30 cellular contexts compared by ENCODE assay signal in genomic region chr1:202013601-202014000, GRCh38. TPM values are rescaled to one million over a fixed set of nuclear protein-coding genes. Genes with fewer than 3 reads are reported as not detected.
DNase-seq lines count a peak whose midpoint lies in the region; ATAC-seq, FAIRE-seq and TF ChIP-seq lines count a peak whose summit lies in the region.
"Had no signal": no experiment of that assay in that cellular context is flagged by ENCODE, and none has a peak within 500 bp of the region (broad histone marks: within the 10 kb centered on the region; RNA-seq: fewer than 3 reads in every experiment).

No MANE protein-coding gene starts in this region.

- intact Hi-C loops in body of pancreas (cut with DNase I): no loop called here
- intact Hi-C loops in lower lobe of right lung (cut with DNase I): no loop called here
- intact Hi-C loops in activated T-helper 1 cell treated with anti-CD3 and anti-CD28 coated beads, Interleukin-12 subunit alpha, Interleukin-12 subunit beta, Interleukin-2, Interleukin-4 antibody, amounts not matched to agents 30 ng/mL and 10 ng/mL and 1 ng/mL, durations not matched to agents 14 hours and 24 hours and 36 hours (cut with micrococcal nuclease): no loop called here

- H3K9me3 ChIP-seq in A549: no peaks in the 10 kb centered on the region
- no peaks in the 10 kb centered on the region for H3K9me3 ChIP-seq in body of pancreas
- H3K9me3 ChIP-seq in lower lobe of right lung: no peaks in the 10 kb centered on the region
- H3K9me3 ChIP-seq in small intestine (ENCODE audit: control insufficient read depth, low read depth): no peaks in the 10 kb centered on the region
- H3K9me3 ChIP-seq: heart right ventricle had no signal

- H3K27ac ChIP-seq in A549 (peak overlapping the region; percentile 93 to 94), body of pancreas (peak overlapping the region in 3 of 4 donors; percentile 93 to 100 (median 95)), lower lobe of right lung (no peak overlapping the region), small intestine (ENCODE audit: low read depth in 1 of 2, low read length in 1 of 2) (peak overlapping the region; percentile 94)
- H3K27ac ChIP-seq: foreskin keratinocyte, heart right ventricle had no signal

- DNase-seq in A549 (ENCODE audit: low read depth in 1 of 2, low spot score in 1 of 2) (peak in 1 of 2 experiments; percentile 49), body of pancreas (peak in 2 of 4 donors; percentile 27 to 43), lower lobe of right lung (no peak), small intestine (peak; percentile 45), NCI-H1417 (lab: John Stamatoyannopoulos, UW) (no peak), D721Med (ENCODE audit: insufficient read length, low spot score) (no peak)
- DNase-seq in activated T-helper 1 cell treated with anti-CD3 and anti-CD28 coated beads, Interleukin-12 subunit alpha, Interleukin-12 subunit beta, Interleukin-2, Interleukin-4 antibody, amounts not matched to agents 30 ng/mL and 10 ng/mL and 1 ng/mL, durations not matched to agents 14 hours and 24 hours and 36 hours (ENCODE audit: low spot score): no peak
- DNase-seq: activated CD4-positive, alpha-beta T cell treated with anti-CD3 and anti-CD28 coated beads, Interleukin-2, amount 10 ng/mL, durations not matched to agents 7 days and 5 days; activated naive CD4-positive, alpha-beta T cell; activated T-cell treated with anti-CD3 and anti-CD28 coated beads, Interleukin-2, amount 50 U/mL, for 4 hours; CD8-positive, alpha-beta T cell; effector CD4-positive, alpha-beta T cell; foreskin keratinocyte; GDM1; heart right ventricle; naive thymus-derived CD4-positive, alpha-beta T cell; NCI-H1048; NCI-H187 treated with DMSO at 0.1 percent for 48 hours; NCI-H524 treated with DMSO at 0.1 percent for 48 hours; occipital lobe; SIG-M5; SW 1271; T1000 had no signal

- H3K4me1 ChIP-seq in A549 (peaks cover 62% of the 10 kb centered on the region), body of pancreas (peaks cover 78% of the 10 kb centered on the region), lower lobe of right lung (peaks cover 19% of the 10 kb centered on the region), small intestine (ENCODE audit: control insufficient read depth in 2 of 2, insufficient read depth in 1 of 2, low read depth in 1 of 2, low read length in 1 of 2) (no peaks in the 10 kb centered on the region)

- peak overlapping the region; percentile 88 for H3K4me2 ChIP-seq in A549

- no peak overlapping the region for H3K27ac Mint-ChIP-seq in activated T-helper 1 cell treated with anti-CD3 and anti-CD28 coated beads, Interleukin-12 subunit alpha, Interleukin-12 subunit beta, Interleukin-2, Interleukin-4 antibody, amounts not matched to agents 30 ng/mL and 10 ng/mL and 1 ng/mL, durations not matched to agents 14 hours and 24 hours and 36 hours
- H3K27ac Mint-ChIP-seq: activated CD4-positive, alpha-beta T cell treated with anti-CD3 and anti-CD28 coated beads, Interleukin-2, amount 10 ng/mL, durations not matched to agents 7 days and 5 days; CD8-positive, alpha-beta T cell; IgD-negative memory B cell; memory B cell; stimulated activated effector memory CD8-positive, alpha-beta T cell treated with anti-CD3 and anti-CD28 coated beads, Interleukin-12 subunit alpha, Interleukin-12 subunit beta, amount 100 ng/mL, for 72 hours; WTC11 had no signal

- no peak for TF ChIP-seq RAD21 in A549 (conservative IDR thresholded peaks at IDR 0.05 in 1 of 2, IDR thresholded peaks at IDR 0.05 in 1 of 2)

- TF ChIP-seq POLR2A in A549 (IDR thresholded peaks at IDR 0.05; ENCODE audit: low read length) (no peak), body of pancreas (IDR thresholded peaks at IDR 0.05) (no peak)

- peaks cover 6 to 17% of the 10 kb centered on the region in 2 donors for H3K36me3 ChIP-seq in body of pancreas (replicated peaks in 1 of 2; ENCODE audit: insufficient read depth in 1 of 2, low read depth in 2 of 2)
- H3K36me3 ChIP-seq in lower lobe of right lung: peaks cover 27% of the 10 kb centered on the region
- peaks cover 0 to 18% of the 10 kb centered on the region in 2 donors for H3K36me3 ChIP-seq in small intestine (ENCODE audit: control insufficient read depth in 2 of 2, insufficient read depth in 2 of 2, low read length in 2 of 2)

- H3K4me1 Mint-ChIP-seq in activated T-helper 1 cell treated with anti-CD3 and anti-CD28 coated beads, Interleukin-12 subunit alpha, Interleukin-12 subunit beta, Interleukin-2, Interleukin-4 antibody, amounts not matched to agents 30 ng/mL and 10 ng/mL and 1 ng/mL, durations not matched to agents 14 hours and 24 hours and 36 hours (ENCODE audit: low read depth): no peaks in the 10 kb centered on the region
- H3K4me1 Mint-ChIP-seq: activated CD4-positive, alpha-beta T cell treated with anti-CD3 and anti-CD28 coated beads, Interleukin-2, amount 10 ng/mL, durations not matched to agents 7 days and 5 days had no signal

- ATAC-seq in A549 (no peak), body of pancreas (no peak), lower lobe of right lung (no peak), HG03565 (IDR thresholded peaks at IDR 0.05; ENCODE audit: unreplicated experiment) (no peak)
- ATAC-seq: activated T-cell treated with anti-CD3 and anti-CD28 coated beads, Interleukin-2, amount 50 U/mL, for 4 hours; CD8-positive, alpha-beta T cell; esophagus mucosa; foreskin keratinocyte; heart right ventricle; naive thymus-derived CD4-positive, alpha-beta T cell; stimulated activated effector memory CD8-positive, alpha-beta T cell treated with anti-CD3 and anti-CD28 coated beads, Interleukin-12 subunit alpha, Interleukin-12 subunit beta, amount 100 ng/mL, for 72 hours; WTC11 had no signal

- H3K36me3 Mint-ChIP-seq in activated T-helper 1 cell treated with anti-CD3 and anti-CD28 coated beads, Interleukin-12 subunit alpha, Interleukin-12 subunit beta, Interleukin-2, Interleukin-4 antibody, amounts not matched to agents 30 ng/mL and 10 ng/mL and 1 ng/mL, durations not matched to agents 14 hours and 24 hours and 36 hours (ENCODE audit: low read depth): no peaks in the 10 kb centered on the region
- H3K36me3 Mint-ChIP-seq: memory B cell; stimulated activated effector memory CD8-positive, alpha-beta T cell treated with anti-CD3 and anti-CD28 coated beads, Interleukin-12 subunit alpha, Interleukin-12 subunit beta, amount 100 ng/mL, for 72 hours had no signal

- H3K4me3 Mint-ChIP-seq in activated T-helper 1 cell treated with anti-CD3 and anti-CD28 coated beads, Interleukin-12 subunit alpha, Interleukin-12 subunit beta, Interleukin-2, Interleukin-4 antibody, amounts not matched to agents 30 ng/mL and 10 ng/mL and 1 ng/mL, durations not matched to agents 14 hours and 24 hours and 36 hours: no peak overlapping the region
- H3K4me3 Mint-ChIP-seq: activated CD4-positive, alpha-beta T cell treated with anti-CD3 and anti-CD28 coated beads, Interleukin-2, amount 10 ng/mL, durations not matched to agents 7 days and 5 days; activated T-cell treated with anti-CD3 and anti-CD28 coated beads, Interleukin-2, amount 50 U/mL, for 4 hours; CD8-positive, alpha-beta T cell; IgD-negative memory B cell; memory B cell; naive thymus-derived CD4-positive, alpha-beta T cell; stimulated activated effector memory CD8-positive, alpha-beta T cell treated with anti-CD3 and anti-CD28 coated beads, Interleukin-12 subunit alpha, Interleukin-12 subunit beta, amount 100 ng/mL, for 72 hours; WTC11 had no signal

- H3K4me3 ChIP-seq in A549 (peak overlapping the region; percentile 95), body of pancreas (peak overlapping the region; percentile 75 to 93), lower lobe of right lung (peak overlapping the region; percentile 57), small intestine (ENCODE audit: low read depth in 1 of 2, low read length in 2 of 2) (peak overlapping the region; percentile 74 to 89)
- H3K4me3 ChIP-seq: heart right ventricle had no signal

- H3K27me3 ChIP-seq in body of pancreas: no peaks in the 10 kb centered on the region
- no peaks in the 10 kb centered on the region for H3K27me3 ChIP-seq in lower lobe of right lung (ENCODE audit: low read depth)
- H3K27me3 ChIP-seq in small intestine (ENCODE audit: control insufficient read depth in 2 of 2, insufficient read depth in 2 of 2, low read length in 2 of 2): no peaks in the 10 kb centered on the region
- H3K27me3 ChIP-seq: foreskin keratinocyte had no signal

- H3K27me3 Mint-ChIP-seq in activated T-helper 1 cell treated with anti-CD3 and anti-CD28 coated beads, Interleukin-12 subunit alpha, Interleukin-12 subunit beta, Interleukin-2, Interleukin-4 antibody, amounts not matched to agents 30 ng/mL and 10 ng/mL and 1 ng/mL, durations not matched to agents 14 hours and 24 hours and 36 hours (ENCODE audit: insufficient read depth): no peaks in the 10 kb centered on the region

- CTCF ChIA-PET in A549 (lab: Yijun Ruan, JAX): interaction anchor here (1.1 to 46.8 kb wide), 5 partner anchors 11 to 112 kb away, joined by 3 to 1624 read pairs (median 7); partner anchors contain the start of gene GPR37L1

- TF ChIP-seq CTCF in A549 (IDR thresholded peaks at IDR 0.05) (no peak), body of pancreas (IDR thresholded peaks at IDR 0.05) (no peak), lower lobe of right lung (IDR thresholded peaks at IDR 0.05) (no peak), D721Med (IDR thresholded peaks at IDR 0.05; ENCODE audit: insufficient read depth, missing control alignments) (no peak)

- 54% methylated on average over 10 of the region's 11 CpGs for WGBS in A549 (ENCODE audit: missing lambda C conversion rate)
- 65 to 77% methylated on average over 6 to 11 of the region's 11 CpGs for WGBS in body of pancreas, 2 donors
- WGBS in small intestine, 3 donors: 20 to 66% (median 33%) methylated on average over 11 of the region's 11 CpGs

- no peak for FAIRE-seq in A549 (lab: Jason Lieb, UNC)
- FAIRE-seq in small intestine (lab: Jason Lieb, UNC): no peak
- no peak for FAIRE-seq in D721Med (lab: Jason Lieb, UNC)
- FAIRE-seq: H54 had no signal

- H3K9me3 Mint-ChIP-seq in activated T-helper 1 cell treated with anti-CD3 and anti-CD28 coated beads, Interleukin-12 subunit alpha, Interleukin-12 subunit beta, Interleukin-2, Interleukin-4 antibody, amounts not matched to agents 30 ng/mL and 10 ng/mL and 1 ng/mL, durations not matched to agents 14 hours and 24 hours and 36 hours: no peaks in the 10 kb centered on the region
- H3K9me3 Mint-ChIP-seq: activated CD4-positive, alpha-beta T cell treated with anti-CD3 and anti-CD28 coated beads, Interleukin-2, amount 10 ng/mL, durations not matched to agents 7 days and 5 days; activated T-cell treated with anti-CD3 and anti-CD28 coated beads, Interleukin-2, amount 50 U/mL, for 4 hours; CD8-positive, alpha-beta T cell; IgD-negative memory B cell; memory B cell; stimulated activated effector memory CD8-positive, alpha-beta T cell treated with anti-CD3 and anti-CD28 coated beads, Interleukin-12 subunit alpha, Interleukin-12 subunit beta, amount 100 ng/mL, for 72 hours; WTC11 had no signal

- POLR2A ChIA-PET in A549 (lab: Yijun Ruan, JAX): interaction anchor here (1.1 to 2.1 kb wide), 2 partner anchors 9 to 92 kb away, joined by 4 to 6 read pairs; no protein-coding TSS in a partner anchor

- TF ChIP-seq EP300 in A549 (IDR thresholded peaks at IDR 0.05): no peak

RNA-seq across cellular contexts. Expression of gene ELF3, which starts 3.2 kb away (rescaled TPM):
- polyA plus RNA-seq in A549 (2011; rRNA removed) (334 and 365 TPM in 2 replicates), A549 (2017; fragmentation: RNase III; extraction: RNeasy Plus Mini Kit Qiagen cat#74134 plus additional on column Dnase treatment) (138 to 180 TPM (median 179 TPM) in 3 replicates), small intestine (100 to 1,000 TPM; 261 to 487 (median 395) TPM)
- 197 and 257 TPM in 2 replicates for polyA plus RNA-seq in A549 (2012; cell fraction: cytosol; rRNA removed)
- 1,053 and 1,132 TPM in 2 replicates for polyA plus RNA-seq in A549 (2012; cell fraction: nucleus; rRNA removed)
- polyA minus RNA-seq in A549 (2011; rRNA and poly(A)+ RNA removed): 661 and 758 TPM in 2 replicates
- total RNA-seq in body of pancreas (100 to 1,000 TPM in 1 of 2 donors, 10 to 100 TPM in 1; 93.7 to 293 TPM), lower lobe of right lung (74.1 TPM)
- 0.23 and 0.59 TPM in 2 replicates for total RNA-seq in activated T-helper 1 cell treated with anti-CD3 and anti-CD28 coated beads, Interleukin-12 subunit alpha, Interleukin-12 subunit beta, Interleukin-2, Interleukin-4 antibody, amounts not matched to agents 30 ng/mL and 10 ng/mL and 1 ng/mL, durations not matched to agents 14 hours and 24 hours and 36 hours
- polyA plus RNA-seq: IgD-negative memory B cell had no signal

RNA-seq across cellular contexts. Expression of gene RNPEP, which starts 31.2 kb away (rescaled TPM):
- 80.4 and 87.6 TPM in 2 replicates for polyA plus RNA-seq in A549 (2011; rRNA removed)
- polyA plus RNA-seq in A549 (2012; cell fraction: cytosol; rRNA removed): 54.1 and 67.0 TPM in 2 replicates
- polyA plus RNA-seq in A549 (2012; cell fraction: nucleus; rRNA removed): 87.5 and 112 TPM in 2 replicates
- polyA plus RNA-seq in A549 (2017; fragmentation: RNase III; extraction: RNeasy Plus Mini Kit Qiagen cat#74134 plus additional on column Dnase treatment): 61.3 to 71.1 TPM (median 69.8 TPM) in 3 replicates
- 52.5 and 53.4 TPM in 2 replicates for polyA minus RNA-seq in A549 (2011; rRNA and poly(A)+ RNA removed)
- 100 to 1,000 TPM in 1 of 2 donors, 10 to 100 TPM in 1; 62.3 to 233 TPM for total RNA-seq in body of pancreas
- total RNA-seq in lower lobe of right lung: 73.8 TPM
- 100 to 1,000 TPM in 2 of 3 donors, 10 to 100 TPM in 1; 69.7 to 183 (median 111) TPM for polyA plus RNA-seq in small intestine
- total RNA-seq in activated T-helper 1 cell treated with anti-CD3 and anti-CD28 coated beads, Interleukin-12 subunit alpha, Interleukin-12 subunit beta, Interleukin-2, Interleukin-4 antibody, amounts not matched to agents 30 ng/mL and 10 ng/mL and 1 ng/mL, durations not matched to agents 14 hours and 24 hours and 36 hours: 31.1 and 34.2 TPM in 2 replicates

RNA-seq across cellular contexts. Expression of gene TIMM17A, which starts 58.3 kb away (rescaled TPM):
- polyA plus RNA-seq in A549 (2011; rRNA removed): 96.2 and 127 TPM in 2 replicates
- 42.6 and 45.1 TPM in 2 replicates for polyA plus RNA-seq in A549 (2012; cell fraction: cytosol; rRNA removed)
- 16.6 and 35.3 TPM in 2 replicates for polyA plus RNA-seq in A549 (2012; cell fraction: nucleus; rRNA removed)
- 133 to 142 TPM (median 134 TPM) in 3 replicates for polyA plus RNA-seq in A549 (2017; fragmentation: RNase III; extraction: RNeasy Plus Mini Kit Qiagen cat#74134 plus additional on column Dnase treatment)
- 40.2 and 41.1 TPM in 2 replicates for polyA minus RNA-seq in A549 (2011; rRNA and poly(A)+ RNA removed)
- 10 to 100 TPM; 20.2 to 25.4 TPM for total RNA-seq in body of pancreas
- 28.5 TPM for total RNA-seq in lower lobe of right lung
- 10 to 100 TPM; 44.3 to 58.3 (median 46.7) TPM for polyA plus RNA-seq in small intestine
- 117 and 127 TPM in 2 replicates for total RNA-seq in activated T-helper 1 cell treated with anti-CD3 and anti-CD28 coated beads, Interleukin-12 subunit alpha, Interleukin-12 subunit beta, Interleukin-2, Interleukin-4 antibody, amounts not matched to agents 30 ng/mL and 10 ng/mL and 1 ng/mL, durations not matched to agents 14 hours and 24 hours and 36 hours

Comparison
In these comparisons a context has a peak if more than half of its experiments do, and no peak if none do; other contexts are left out.
1. RNA of gene ELF3, which starts 3.2 kb away (total RNA-seq): 93.7 to 293 TPM in body of pancreas and 74.1 TPM in lower lobe of right lung (single experiment); 0.23 to 0.59 TPM in activated T-helper 1 cell treated with anti-CD3 and anti-CD28 coated beads, Interleukin-12 subunit alpha, Interleukin-12 subunit beta, Interleukin-2, Interleukin-4 antibody, amounts not matched to agents 30 ng/mL and 10 ng/mL and 1 ng/mL, durations not matched to agents 14 hours and 24 hours and 36 hours; every median in the first group is over 10 times any median in the second.
2. Peak in every context shown above with its lines, with median percentiles within 50 percentile points of each other: H3K4me3 ChIP-seq.